Comparison of ENCODE assay signal across 25 cellular contexts in the genomic region with DNA sequence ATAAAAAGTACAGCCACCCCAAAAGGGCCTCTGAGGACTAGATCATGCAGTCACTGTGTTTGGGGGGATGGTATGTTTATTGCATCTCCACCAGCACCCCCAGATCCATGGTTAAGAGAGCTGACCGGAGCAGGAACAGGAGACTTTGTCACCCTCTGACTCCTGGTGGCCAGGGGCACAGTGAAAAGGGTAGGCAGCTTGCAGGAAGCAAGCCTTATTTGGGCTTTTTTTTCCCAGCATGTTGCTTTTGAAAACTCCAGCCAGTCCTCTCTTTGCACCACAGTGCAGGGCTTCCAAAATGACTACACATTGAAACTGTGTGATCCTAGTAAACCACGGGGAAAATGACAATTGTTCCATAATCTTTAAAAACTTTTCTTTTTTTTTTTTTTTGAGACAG. TPM values are rescaled to one million over a fixed set of nuclear protein-coding genes. Genes with fewer than 3 reads are reported as not detected.
DNase-seq lines count a peak whose midpoint lies in the region; ATAC-seq, FAIRE-seq and TF ChIP-seq lines count a peak whose summit lies in the region.
"Had no signal": no experiment of that assay in that cellular context is flagged by ENCODE, and none has a peak within 500 bp of the region (broad histone marks: within the 10 kb centered on the region; RNA-seq: fewer than 3 reads in every experiment).

No MANE protein-coding gene starts in this region.

- no TSS peak for BruUV-seq in HepG2 (replicated peaks; lab: Mats Ljungman, UMichigan)

- CTCF ChIA-PET in HepG2 (lab: Yijun Ruan, JAX; ENCODE audit: low intra/inter-chr PET ratio, low total read pairs) (no interaction called here), WTC11 (lab: Charles Lee) (interaction anchor here (0.5 to 1.6 kb wide), 5 partner anchors 10 to 136 kb away, joined by 3 to 4 read pairs (median 3); no protein-coding TSS in a partner anchor)

- no peak for TF ChIP-seq RAD21 in HepG2 (CRISPR knock-in tag; IDR thresholded peaks at IDR 0.05)

- peak overlapping the region; percentile 80 for H3K27ac Mint-ChIP-seq in WTC11
- H3K27ac Mint-ChIP-seq in neural progenitor cell, result no peak overlapping the region
- H3K27ac Mint-ChIP-seq: CD14-positive monocyte had no signal

- no peak overlapping the region for H3K4me3 ChIP-seq in HepG2 (replicated peaks in 1 of 3; ENCODE audit: insufficient read depth in 1 of 3, low read depth in 2 of 3, low read length in 3 of 3)
- no peak overlapping the region for H3K4me3 ChIP-seq in right lobe of liver
- H3K4me3 ChIP-seq in neural progenitor cell, result no peak overlapping the region
- H3K4me3 ChIP-seq: BLaER1 had no signal

- in situ Hi-C loops in HepG2 (cut with HindIII; ENCODE audit: extremely low pct_ligation_motif_present, low pct_unique_long_range_greater_than_20kb), result no loop called here

- H4K20me1 ChIP-seq in HepG2 (ENCODE audit: insufficient read depth, low read length) (no peaks in the 10 kb centered on the region), neural progenitor cell (ENCODE audit: low read depth) (no peaks in the 10 kb centered on the region)

- ATAC-seq in HepG2 (no peak), right lobe of liver (no peak), WTC11 (no peak), GM21515 (IDR thresholded peaks at IDR 0.05; ENCODE audit: unreplicated experiment) (no peak)

- peaks cover 14 to 35% of the 10 kb centered on the region in 2 experiments; a peak in 4 of 5 replicates for H3K36me3 ChIP-seq in HepG2 (replicated peaks in 1 of 2; ENCODE audit: control insufficient read depth in 1 of 2, insufficient read depth in 2 of 2, low read length in 2 of 2)
- peaks cover 0 to 13% (median 3%) of the 10 kb centered on the region in 4 donors for H3K36me3 ChIP-seq in right lobe of liver
- no peaks in the 10 kb centered on the region for H3K36me3 ChIP-seq in neural progenitor cell
- H3K36me3 ChIP-seq: BE2C had no signal

- H2AFZ ChIP-seq in HepG2 (ENCODE audit: low read length), result no peak overlapping the region
- no peak overlapping the region for H2AFZ ChIP-seq in neural progenitor cell (replicated peaks)

- H3K27ac ChIP-seq in HepG2 (ENCODE audit: extremely low read length, insufficient read depth, low read length) (no peak overlapping the region), right lobe of liver (no peak overlapping the region), neural progenitor cell (no peak overlapping the region)
- H3K27ac ChIP-seq: BLaER1 had no signal

- H3K79me2 ChIP-seq in HepG2 (ENCODE audit: insufficient read depth, low read length) (no peaks in the 10 kb centered on the region), neural progenitor cell (ENCODE audit: low read depth) (no peaks in the 10 kb centered on the region)

- H3K4me3 Mint-ChIP-seq in WTC11 (no peak overlapping the region), neural progenitor cell (no peak overlapping the region)
- H3K4me3 Mint-ChIP-seq: CD14-positive monocyte; CD4-positive, alpha-beta memory T cell; CD4-positive, CD25-positive, alpha-beta regulatory T cell had no signal

- WGBS in HepG2 (ENCODE audit: low lambda C conversion rate), result 90% methylated on average over 2 of the region's 2 CpGs
- no CpG with 5 or more reads among the region's 2 CpGs for WGBS in right lobe of liver (ENCODE audit: insufficient coverage, low coverage, low lambda C conversion rate, missing lambda C conversion rate)

- H3K27me3 Mint-ChIP-seq in WTC11 (ENCODE audit: low read depth), result no peaks in the 10 kb centered on the region
- no peaks in the 10 kb centered on the region for H3K27me3 Mint-ChIP-seq in neural progenitor cell (ENCODE audit: insufficient read depth, low read depth)
- H3K27me3 Mint-ChIP-seq: CD4-positive, alpha-beta memory T cell; CD4-positive, CD25-positive, alpha-beta regulatory T cell had no signal

- DNase-seq in HepG2 (ENCODE audit: low spot score), result no peak
- no peak for DNase-seq in right lobe of liver
- DNase-seq in WTC11 (ENCODE audit: low spot score), result no peak
- DNase-seq in neural progenitor cell (ENCODE audit: low spot score), result no peak
- DNase-seq in activated CD4-positive, alpha-beta T cell treated with anti-CD3 and anti-CD28 coated beads for 1 hour, result no peak
- no peak for DNase-seq in mesenteric fat pad (ENCODE audit: low spot score)
- DNase-seq: 8988T; ACHN; BE2C; C1 segment of cervical spinal cord; Caco-2; Calu3; CD4-positive, alpha-beta memory T cell; CD4-positive, CD25-positive, alpha-beta regulatory T cell; DMS79 treated with DMSO at 0.1 percent for 48 hours; GF-D8 had no signal

- H3K9me3 Mint-ChIP-seq in WTC11 (no peaks in the 10 kb centered on the region), neural progenitor cell (no peaks in the 10 kb centered on the region)
- H3K9me3 Mint-ChIP-seq: CD14-positive monocyte; CD4-positive, alpha-beta memory T cell; CD4-positive, CD25-positive, alpha-beta regulatory T cell had no signal

- FAIRE-seq in HepG2 (lab: Jason Lieb, UNC), result no peak
- FAIRE-seq: A204.1, D721Med, G401.6, GM12891, GM19239 had no signal

- no peak overlapping the region for H3K9ac ChIP-seq in HepG2 (ENCODE audit: insufficient read depth, low read depth, low read length)
- H3K9ac ChIP-seq in neural progenitor cell, result no peak overlapping the region
- H3K9ac ChIP-seq: BLaER1 had no signal

- no peaks in the 10 kb centered on the region for H3K36me3 Mint-ChIP-seq in WTC11
- H3K36me3 Mint-ChIP-seq in neural progenitor cell, result no peaks in the 10 kb centered on the region
- H3K36me3 Mint-ChIP-seq: CD14-positive monocyte had no signal

- H3F3A ChIP-seq in neural progenitor cell (ENCODE audit: low read depth), result peaks cover 18% of the 10 kb centered on the region

- TF ChIP-seq POLR2A in HepG2 (IDR thresholded peaks at IDR 0.05; ENCODE audit: insufficient read depth in 1 of 2, low read depth in 2 of 2, low read length in 2 of 2) (no peak), right lobe of liver (IDR thresholded peaks at IDR 0.05) (no peak)

- no peak overlapping the region for H3K4me2 ChIP-seq in HepG2 (ENCODE audit: low read depth, low read length)
- H3K4me2 ChIP-seq in neural progenitor cell, result peak overlapping the region; percentile 38
- H3K4me2 ChIP-seq: BLaER1 had no signal

- H3K4me1 ChIP-seq in HepG2 (ENCODE audit: insufficient read depth, low read length) (peaks cover 9% of the 10 kb centered on the region; the same call in 1 of the 2 replicates), right lobe of liver (peaks cover 0 to 6% (median 0%) of the 10 kb centered on the region in 4 donors), neural progenitor cell (peaks cover 30% of the 10 kb centered on the region)
- H3K4me1 ChIP-seq: BE2C had no signal

- H3K4me1 Mint-ChIP-seq in WTC11 (peaks cover 8% of the 10 kb centered on the region), neural progenitor cell (peaks cover 31% of the 10 kb centered on the region)
- H3K4me1 Mint-ChIP-seq: CD14-positive monocyte had no signal

- no peaks in the 10 kb centered on the region for H3K9me3 ChIP-seq in HepG2 (ENCODE audit: low read length)
- no peaks in the 10 kb centered on the region for H3K9me3 ChIP-seq in right lobe of liver
- no peaks in the 10 kb centered on the region for H3K9me3 ChIP-seq in neural progenitor cell (ENCODE audit: low read depth)
- H3K9me3 ChIP-seq: BE2C, BLaER1, Caco-2 had no signal

- TF ChIP-seq CTCF in HepG2 (CRISPR knock-in tag; IDR thresholded peaks at IDR 0.05) (no peak), right lobe of liver (IDR thresholded peaks at IDR 0.05) (no peak), WTC11 (IDR thresholded peaks at IDR 0.05) (no peak), neural progenitor cell (IDR thresholded peaks at IDR 0.05) (no peak)

- POLR2A ChIA-PET in HepG2 (lab: Yijun Ruan, JAX) (no interaction called here), WTC11 (lab: Charles Lee) (interaction anchor here (1.1 kb wide), 1 partner anchor 13 kb away, joined by 3 read pairs; no protein-coding TSS in a partner anchor)

- intact Hi-C loops in HepG2 (cut with micrococcal nuclease; ENCODE audit: unreplicated experiment) (no loop called here), right lobe of liver (cut with DNase I) (no loop called here)

- TF ChIP-seq EP300 in HepG2 (IDR thresholded peaks at IDR 0.05; ENCODE audit: low read depth in 2 of 2, low read length in 2 of 2) (no peak), HepG2 (CRISPR knock-in tag; IDR thresholded peaks at IDR 0.05; ENCODE audit: borderline replicate concordance) (no peak)

- H3K27me3 ChIP-seq in HepG2 (ENCODE audit: control insufficient read depth in 1 of 2, insufficient read depth in 2 of 2, low read length in 2 of 2) (no peaks in the 10 kb centered on the region), right lobe of liver (no peaks in the 10 kb centered on the region), neural progenitor cell (no peaks in the 10 kb centered on the region)
- H3K27me3 ChIP-seq: BE2C, BLaER1 had no signal

RNA-seq across cellular contexts. Expression of a gene that starts 20.6 kb away (rescaled TPM):
- total RNA-seq in HepG2 (2016; rRNA removed; fragmentation: Illumina TruSeq; extraction: Trizol), result 19.4 and 27.5 TPM in 2 replicates
- 11.8 and 14.1 TPM in 2 replicates for total RNA-seq in HepG2 (2016; cell fraction: cytosol; rRNA removed; fragmentation: Illumina TruSeq; extraction: Trizol; ENCODE audit: low read depth)
- total RNA-seq in HepG2 (2016; cell fraction: insoluble cytoplasmic fraction; rRNA removed; fragmentation: Illumina TruSeq; extraction: Trizol), result 18.0 and 27.8 TPM in 2 replicates
- total RNA-seq in HepG2 (2016; cell fraction: membrane; rRNA removed; fragmentation: Illumina TruSeq; extraction: Trizol), result 20.5 and 24.3 TPM in 2 replicates
- total RNA-seq in HepG2 (2016; cell fraction: nucleus; rRNA removed; fragmentation: Illumina TruSeq; extraction: Trizol), result 29.0 and 30.8 TPM in 2 replicates
- 11.6 and 14.2 TPM in 2 replicates for polyA plus RNA-seq in HepG2 (2011; rRNA removed)
- 10.6 and 15.7 TPM in 2 replicates for polyA plus RNA-seq in HepG2 (2011; cell fraction: cytosol; rRNA removed)
- 37.8 and 39.5 TPM in 2 replicates for polyA plus RNA-seq in HepG2 (2011; cell fraction: nucleus; rRNA removed)
- polyA plus RNA-seq in HepG2 (2012), result 9.0 and 15.0 TPM in 2 replicates
- polyA plus RNA-seq in HepG2 (2016; cell fraction: cytosol; fragmentation: Illumina TruSeq; extraction: Trizol; ENCODE audit: low read depth), result 15.7 and 19.9 TPM in 2 replicates
- polyA plus RNA-seq in HepG2 (2016; cell fraction: insoluble cytoplasmic fraction; fragmentation: Illumina TruSeq; extraction: Trizol; ENCODE audit: low read depth), result 27.0 and 28.3 TPM in 2 replicates
- polyA plus RNA-seq in HepG2 (2016; cell fraction: membrane; fragmentation: Illumina TruSeq; extraction: Trizol; ENCODE audit: low read depth), result 23.3 and 25.4 TPM in 2 replicates
- polyA plus RNA-seq in HepG2 (2016; cell fraction: nucleus; fragmentation: Illumina TruSeq; extraction: Trizol; ENCODE audit: insufficient read depth, low read depth), result 52.2 and 53.0 TPM in 2 replicates
- polyA minus RNA-seq in HepG2 (2011; rRNA and poly(A)+ RNA removed; ENCODE audit: low replicate concordance), result 23.9 and 28.6 TPM in 2 replicates
- polyA minus RNA-seq in HepG2 (2011; cell fraction: cytosol; rRNA and poly(A)+ RNA removed), result 6.8 and 9.5 TPM in 2 replicates
- polyA minus RNA-seq in HepG2 (2011; cell fraction: nucleus; rRNA and poly(A)+ RNA removed), result 24.1 and 24.2 TPM in 2 replicates
- total RNA-seq in right lobe of liver, result 10 to 100 TPM; 14.1 to 25.3 (median 20.2) TPM
- total RNA-seq in WTC11 (2021), result 12.3 to 15.6 TPM (median 13.6 TPM) in 3 replicates
- 4.0 and 18.6 TPM in 2 replicates for total RNA-seq in neural progenitor cell (ENCODE audit: low replicate concordance)
- total RNA-seq in mesenteric fat pad, result 38.9 TPM

RNA-seq across cellular contexts. Expression of a gene that starts 29.8 kb away (rescaled TPM):
- total RNA-seq in HepG2 (2016; rRNA removed; fragmentation: Illumina TruSeq; extraction: Trizol) (0.07 and 0.17 TPM in 2 replicates), right lobe of liver (1 to 10 TPM in 1 of 6 experiments, under 1 TPM in 4, not detected in 1; 0.49 to 1.0 (median 0.61) TPM), WTC11 (2021) (50.5 to 61.4 TPM (median 58.0 TPM) in 3 replicates), neural progenitor cell (ENCODE audit: low replicate concordance) (3.0 and 8.9 TPM in 2 replicates), mesenteric fat pad (8.2 TPM)
- total RNA-seq in HepG2 (2016; cell fraction: cytosol; rRNA removed; fragmentation: Illumina TruSeq; extraction: Trizol; ENCODE audit: low read depth), result 0.20 TPM in 1 of 2 replicates, not detected in the other
- total RNA-seq in HepG2 (2016; cell fraction: insoluble cytoplasmic fraction; rRNA removed; fragmentation: Illumina TruSeq; extraction: Trizol), result 0.11 TPM in 1 of 2 replicates, not detected in the other
- 0.25 and 0.45 TPM in 2 replicates for total RNA-seq in HepG2 (2016; cell fraction: membrane; rRNA removed; fragmentation: Illumina TruSeq; extraction: Trizol)
- total RNA-seq in HepG2 (2016; cell fraction: nucleus; rRNA removed; fragmentation: Illumina TruSeq; extraction: Trizol), result not detected in 2 replicates
- 0.72 TPM in 1 of 2 replicates, not detected in the other for polyA plus RNA-seq in HepG2 (2011; rRNA removed)
- polyA plus RNA-seq in HepG2 (2011; cell fraction: cytosol; rRNA removed), result 0.05 TPM in 1 of 2 replicates, not detected in the other
- 0.09 TPM in 1 of 2 replicates, not detected in the other for polyA plus RNA-seq in HepG2 (2011; cell fraction: nucleus; rRNA removed)
- not detected in 2 replicates for polyA plus RNA-seq in HepG2 (2012)
- 0.15 TPM in 1 of 2 replicates, not detected in the other for polyA plus RNA-seq in HepG2 (2016; cell fraction: cytosol; fragmentation: Illumina TruSeq; extraction: Trizol; ENCODE audit: low read depth)
- 0.32 TPM in 1 of 2 replicates, not detected in the other for polyA plus RNA-seq in HepG2 (2016; cell fraction: insoluble cytoplasmic fraction; fragmentation: Illumina TruSeq; extraction: Trizol; ENCODE audit: low read depth)
- polyA plus RNA-seq in HepG2 (2016; cell fraction: membrane; fragmentation: Illumina TruSeq; extraction: Trizol; ENCODE audit: low read depth), result 0.06 TPM in 1 of 2 replicates, not detected in the other
- polyA plus RNA-seq in HepG2 (2016; cell fraction: nucleus; fragmentation: Illumina TruSeq; extraction: Trizol; ENCODE audit: insufficient read depth, low read depth), result not detected in 2 replicates
- polyA minus RNA-seq in HepG2 (2011; rRNA and poly(A)+ RNA removed; ENCODE audit: low replicate concordance), result 0.08 and 0.91 TPM in 2 replicates
- not detected in 2 replicates for polyA minus RNA-seq in HepG2 (2011; cell fraction: cytosol; rRNA and poly(A)+ RNA removed)
- not detected in 2 replicates for polyA minus RNA-seq in HepG2 (2011; cell fraction: nucleus; rRNA and poly(A)+ RNA removed)
- total RNA-seq: A673 had no signal
- polyA plus RNA-seq: CD14-positive monocyte; CD4-positive, alpha-beta memory T cell had no signal
